ENCODE assay signal across 17 cellular contexts in genomic region chr11:17294033-17294432, GRCh38. TPM values are rescaled to one million over a fixed set of nuclear protein-coding genes. Genes with fewer than 3 reads are reported as not detected.
DNase-seq lines count a peak whose midpoint lies in the region; ATAC-seq and TF ChIP-seq lines count a peak whose summit lies in the region.
"Had no signal": no experiment of that assay in that cellular context is flagged by ENCODE, and none has a peak within 500 bp of the region (broad histone marks: within the 10 kb centered on the region; RNA-seq: fewer than 3 reads in every experiment).

No MANE protein-coding gene starts in this region.

- H3K27ac ChIP-seq in brain microvascular endothelial cell = no peak overlapping the region

- no peaks in the 10 kb centered on the region for H3K27me3 ChIP-seq in brain microvascular endothelial cell (replicated peaks)

- peak overlapping the region; percentile 36 for H3K27ac Mint-ChIP-seq in stimulated activated naive CD8-positive, alpha-beta T cell treated with anti-CD3 and anti-CD28 coated beads, Interleukin-15, Interleukin-2, amounts not matched to agents 100 ng/mL and 50 ng/mL, for 24 hours
- H3K27ac Mint-ChIP-seq: mesothelial cell of epicardium had no signal

- no peaks in the 10 kb centered on the region for H3K36me3 ChIP-seq in brain microvascular endothelial cell (replicated peaks)

- no peaks in the 10 kb centered on the region for H3K9me3 Mint-ChIP-seq in activated T-cell treated with anti-CD3 and anti-CD28 coated beads, Interleukin-2, amount 50 U/mL, for 4 hours
- no peaks in the 10 kb centered on the region for H3K9me3 Mint-ChIP-seq in stimulated activated naive CD8-positive, alpha-beta T cell treated with anti-CD3 and anti-CD28 coated beads, Interleukin-15, Interleukin-2, amounts not matched to agents 100 ng/mL and 50 ng/mL, for 24 hours
- H3K9me3 Mint-ChIP-seq: mesothelial cell of epicardium had no signal

- ATAC-seq in activated T-cell treated with anti-CD3 and anti-CD28 coated beads, Interleukin-2, amount 50 U/mL, for 4 hours = peak; percentile 47 to 53
- peak; percentile 51 for ATAC-seq in GM21529 (IDR thresholded peaks at IDR 0.05; ENCODE audit: unreplicated experiment)
- ATAC-seq in HG03460 (IDR thresholded peaks at IDR 0.05; ENCODE audit: unreplicated experiment) = peak; percentile 58
- ATAC-seq in HG03457 (IDR thresholded peaks at IDR 0.05; ENCODE audit: unreplicated experiment) = no peak

- DNase-seq in activated T-cell treated with anti-CD3 and anti-CD28 coated beads, Interleukin-2, amount 50 U/mL, for 4 hours = no peak
- DNase-seq in activated T-cell treated with anti-CD3 and anti-CD28 coated beads for 4 hours (no peak), DMS153 (lab: John Stamatoyannopoulos, UW) (no peak), brain microvascular endothelial cell (no peak)
- DNase-seq: ACHN, COR-L47, glutamatergic neuron, NCI-H2227 treated with DMSO at 0.1 percent for 48 hours, SHP77 treated with DMSO at 0.1 percent for 48 hours, substantia nigra, T1000 had no signal

- no peak for TF ChIP-seq CTCF in brain microvascular endothelial cell (IDR thresholded peaks at IDR 0.05; ENCODE audit: low read depth, low read length, missing control alignments)

- in situ Hi-C loops in brain microvascular endothelial cell (cut with HindIII; ENCODE audit: low pct_ligation_motif_present, low sequenced_read_pairs) = no loop called here

- H3K4me1 Mint-ChIP-seq in activated T-cell treated with anti-CD3 and anti-CD28 coated beads, Interleukin-2, amount 50 U/mL, for 4 hours (ENCODE audit: low read depth) = peaks cover 36% of the 10 kb centered on the region
- peaks cover 71% of the 10 kb centered on the region for H3K4me1 Mint-ChIP-seq in stimulated activated naive CD8-positive, alpha-beta T cell treated with anti-CD3 and anti-CD28 coated beads, Interleukin-15, Interleukin-2, amounts not matched to agents 100 ng/mL and 50 ng/mL, for 24 hours (ENCODE audit: low read depth)
- H3K4me1 Mint-ChIP-seq: mesothelial cell of epicardium had no signal

- no peak overlapping the region for H3K4me3 Mint-ChIP-seq in activated T-cell treated with anti-CD3 and anti-CD28 coated beads, Interleukin-2, amount 50 U/mL, for 4 hours
- no peak overlapping the region for H3K4me3 Mint-ChIP-seq in stimulated activated naive CD8-positive, alpha-beta T cell treated with anti-CD3 and anti-CD28 coated beads, Interleukin-15, Interleukin-2, amounts not matched to agents 100 ng/mL and 50 ng/mL, for 24 hours
- H3K4me3 Mint-ChIP-seq: mesothelial cell of epicardium had no signal

- peaks cover 11% of the 10 kb centered on the region for H3K36me3 Mint-ChIP-seq in activated T-cell treated with anti-CD3 and anti-CD28 coated beads, Interleukin-2, amount 50 U/mL, for 4 hours (ENCODE audit: insufficient read depth)
- peaks cover 44% of the 10 kb centered on the region for H3K36me3 Mint-ChIP-seq in stimulated activated naive CD8-positive, alpha-beta T cell treated with anti-CD3 and anti-CD28 coated beads, Interleukin-15, Interleukin-2, amounts not matched to agents 100 ng/mL and 50 ng/mL, for 24 hours (ENCODE audit: low read depth)

- no peaks in the 10 kb centered on the region for H3K27me3 Mint-ChIP-seq in activated T-cell treated with anti-CD3 and anti-CD28 coated beads, Interleukin-2, amount 50 U/mL, for 4 hours (ENCODE audit: low read depth)
- no peaks in the 10 kb centered on the region for H3K27me3 Mint-ChIP-seq in stimulated activated naive CD8-positive, alpha-beta T cell treated with anti-CD3 and anti-CD28 coated beads, Interleukin-15, Interleukin-2, amounts not matched to agents 100 ng/mL and 50 ng/mL, for 24 hours

- no peak overlapping the region for H3K4me3 ChIP-seq in brain microvascular endothelial cell (ENCODE audit: low read depth, low read length)
- H3K4me3 ChIP-seq: smooth muscle cell had no signal

RNA-seq across cellular contexts. Expression of gene NUCB2, which starts 17.5 kb away (rescaled TPM):
- total RNA-seq in activated T-cell treated with anti-CD3 and anti-CD28 coated beads, Interleukin-2, amount 50 U/mL, for 4 hours = 10 to 100 TPM; 18.5 to 22.3 (median 19.6) TPM

RNA-seq across cellular contexts. Expression of gene NCR3LG1, which starts 57.6 kb away (rescaled TPM):
- 1 to 10 TPM; 3.2 to 4.2 (median 3.4) TPM for total RNA-seq in activated T-cell treated with anti-CD3 and anti-CD28 coated beads, Interleukin-2, amount 50 U/mL, for 4 hours
